8 cellular contexts compared by ENCODE assay signal in genomic region chr15:29268706-29269484, GRCh38. TPM values are rescaled to one million over a fixed set of nuclear protein-coding genes. Genes with fewer than 3 reads are reported as not detected.
A peak's percentile ranks its signal among the peaks of the same experiment; 100 is the strongest.
DNase-seq lines count a peak whose midpoint lies in the region; ATAC-seq and TF ChIP-seq lines count a peak whose summit lies in the region.

No MANE protein-coding gene starts in this region.

- H3K27ac Mint-ChIP-seq in activated CD4-positive, alpha-beta T cell treated with anti-CD3 and anti-CD28 coated beads for 36 hours: peak overlapping the region; percentile 91

- intact Hi-C loops in activated CD4-positive, alpha-beta T cell treated with anti-CD3 and anti-CD28 coated beads for 36 hours (cut with DNase I, micrococcal nuclease): loop anchor here in 1 of 2 experiments (10.0 kb wide), 1 partner anchor 284 kb away; no protein-coding TSS in a partner anchor
- intact Hi-C loops in lower leg skin (cut with DNase I; ENCODE audit: low total_unique reads): no loop called here

- TF ChIP-seq POLR2A in lower leg skin (IDR thresholded peaks at IDR 0.05): no peak

- H3K36me3 ChIP-seq in KOPT-K1 (ENCODE audit: insufficient read depth, low read length): no peaks in the 10 kb centered on the region

- ATAC-seq in GM21619 (IDR thresholded peaks at IDR 0.05; ENCODE audit: unreplicated experiment): peak; percentile 28
- ATAC-seq in activated CD4-positive, alpha-beta T cell treated with anti-CD3 and anti-CD28 coated beads for 36 hours: peak; percentile 41

- CTCF ChIA-PET in activated CD4-positive, alpha-beta T cell treated with anti-CD3 and anti-CD28 coated beads for 36 hours (lab: Charles Lee): interaction anchor here (1.8 to 2.0 kb wide), 2 partner anchors 129 to 166 kb away, joined by 4 to 9 read pairs; no protein-coding TSS in a partner anchor

- H3K9me3 Mint-ChIP-seq in activated CD4-positive, alpha-beta T cell treated with anti-CD3 and anti-CD28 coated beads for 36 hours (ENCODE audit: low read depth): no peaks in the 10 kb centered on the region

- no peaks in the 10 kb centered on the region for H3K27me3 Mint-ChIP-seq in activated CD4-positive, alpha-beta T cell treated with anti-CD3 and anti-CD28 coated beads for 36 hours

- H3K27ac ChIP-seq in KOPT-K1 (ENCODE audit: low read depth, low read length, poor library complexity, severe bottlenecking): peak overlapping the region; percentile 58

- peak overlapping the region; percentile 82 for H3K4me3 Mint-ChIP-seq in activated CD4-positive, alpha-beta T cell treated with anti-CD3 and anti-CD28 coated beads for 36 hours

- DNase-seq in EL (peak; percentile 50), dedifferentiated amniotic fluid mesenchymal stem cell (ENCODE audit: extremely low spot score) (peak; percentile 20), lower leg skin (ENCODE audit: low spot score in 2 of 2) (peak; percentile 22 to 87), NCI-H187 treated with DMSO at 0.1 percent for 48 hours (lab: John Stamatoyannopoulos, UW) (no peak)
- DNase-seq in activated CD4-positive, alpha-beta T cell treated with anti-CD3 and anti-CD28 coated beads for 36 hours: peak; percentile 70
- DNase-seq in stimulated activated CD8-positive, alpha-beta memory T cell treated with anti-CD3 and anti-CD28 coated beads, Interleukin-12 subunit alpha, Interleukin-12 subunit beta, amount 100 ng/mL, for 1 hour (ENCODE audit: low read depth): peak; percentile 21

- H3K9me3 ChIP-seq in KOPT-K1 (ENCODE audit: insufficient read depth, low read length, poor library complexity, severe bottlenecking): no peaks in the 10 kb centered on the region

- TF ChIP-seq CTCF in lower leg skin (IDR thresholded peaks at IDR 0.05): no peak

- POLR2A ChIA-PET in activated CD4-positive, alpha-beta T cell treated with anti-CD3 and anti-CD28 coated beads for 36 hours (lab: Charles Lee): interaction anchor here (0.6 to 0.7 kb wide), 2 partner anchors 128 to 279 kb away, joined by 3 to 4 read pairs; no protein-coding TSS in a partner anchor

- H3K4me1 Mint-ChIP-seq in activated CD4-positive, alpha-beta T cell treated with anti-CD3 and anti-CD28 coated beads for 36 hours: peaks cover 37% of the 10 kb centered on the region

- 5% methylated on average over 34 to 35 of the region's 35 CpGs for WGBS in lower leg skin, 2 donors

- H3K36me3 Mint-ChIP-seq in activated CD4-positive, alpha-beta T cell treated with anti-CD3 and anti-CD28 coated beads for 36 hours (ENCODE audit: low read depth): peaks cover 2% of the 10 kb centered on the region

- peak overlapping the region; percentile 81 for H3K4me3 ChIP-seq in lower leg skin (ENCODE audit: low read depth, poor library complexity, severe bottlenecking)

RNA-seq across cellular contexts. Expression of gene NSMCE3, which starts 0.7 kb away (rescaled TPM):
- total RNA-seq in activated CD4-positive, alpha-beta T cell treated with anti-CD3 and anti-CD28 coated beads for 36 hours: 1 to 10 TPM; 8.0 to 8.3 TPM
- 1 to 10 TPM; 4.6 to 8.8 (median 7.6) TPM for total RNA-seq in lower leg skin
